In the genomic region with DNA sequence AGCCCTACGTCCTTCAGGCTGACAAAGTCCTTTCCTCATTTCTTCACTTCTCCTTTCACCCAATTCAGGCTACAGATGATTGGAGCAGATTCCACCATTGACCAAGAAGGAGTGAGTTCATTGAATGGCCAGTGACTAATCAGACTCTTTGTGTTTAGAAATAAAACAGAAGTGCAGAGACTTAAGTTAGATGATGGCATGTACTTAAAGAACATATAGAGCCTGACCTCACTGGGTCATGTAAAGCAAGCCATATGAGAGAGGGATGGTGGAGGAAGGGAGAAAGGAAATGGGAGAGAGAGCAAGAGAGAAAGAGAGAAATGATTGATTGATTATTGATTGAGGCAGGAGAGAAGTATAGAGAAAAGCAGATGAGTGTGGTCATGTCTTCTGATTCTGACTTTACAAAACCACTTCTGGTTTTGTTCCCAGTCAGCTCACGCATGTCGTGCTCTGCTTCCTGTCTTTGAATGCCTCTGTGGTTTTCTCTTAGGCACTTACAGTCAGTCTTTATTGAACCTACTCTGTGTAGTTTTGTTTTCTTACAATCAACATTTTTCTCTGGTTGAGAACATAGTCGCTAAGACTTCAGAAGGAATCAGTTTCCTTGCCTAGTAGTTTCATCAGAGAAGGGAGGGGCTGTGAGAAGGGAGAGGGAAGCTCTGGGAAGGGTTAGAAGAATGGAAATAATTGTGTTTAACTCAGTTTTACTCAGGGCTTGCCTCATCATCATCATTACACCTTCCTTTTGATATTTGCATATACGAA, we compare ENCODE assay signal across 8 cellular contexts.
A peak's percentile ranks its signal among the peaks of the same experiment; 100 is the strongest.
DNase-seq lines count a peak whose midpoint lies in the region; ATAC-seq and TF ChIP-seq lines count a peak whose summit lies in the region.

No MANE protein-coding gene starts in this region.

- ATAC-seq in GM19035 (IDR thresholded peaks at IDR 0.05; ENCODE audit: unreplicated experiment) = peak; percentile 98
- ATAC-seq in HG03280 (IDR thresholded peaks at IDR 0.05; ENCODE audit: unreplicated experiment) = peak; percentile 98
- peak; percentile 93 for ATAC-seq in activated CD4-positive, alpha-beta T cell treated with anti-CD3 and anti-CD28 coated beads for 36 hours

- no peaks in the 10 kb centered on the region for H3K79me2 ChIP-seq in ACC112 (ENCODE audit: control insufficient read depth, insufficient read depth, low read length, unreplicated experiment)

- CTCF ChIA-PET in activated CD4-positive, alpha-beta T cell treated with anti-CD3 and anti-CD28 coated beads for 36 hours (lab: Charles Lee) = interaction anchor here (0.6 to 2.5 kb wide), 10 partner anchors 11 to 1941 kb away, joined by 3 to 8 read pairs (median 3); no protein-coding TSS in a partner anchor

- DNase-seq in activated CD4-positive, alpha-beta T cell treated with anti-CD3 and anti-CD28 coated beads for 36 hours = peak; percentile 72
- DNase-seq in epithelial cell of proximal tubule (ENCODE audit: low read depth) = peak; percentile 27
- peak; percentile 67 for DNase-seq in skeletal muscle cell (ENCODE audit: low read depth)
- no peak for DNase-seq in NCI-H82 treated with DMSO at 0.1 percent for 48 hours (lab: John Stamatoyannopoulos, UW; ENCODE audit: unreplicated experiment)
- DNase-seq in islet precursor cell = no peak

- intact Hi-C loops in activated CD4-positive, alpha-beta T cell treated with anti-CD3 and anti-CD28 coated beads for 36 hours (cut with DNase I, micrococcal nuclease) = loop anchor here (1.0 to 10.0 kb wide), 12 partner anchors 36 to 1389 kb away; a partner anchor contains a TSS

- no peaks in the 10 kb centered on the region for H3K27me3 Mint-ChIP-seq in activated CD4-positive, alpha-beta T cell treated with anti-CD3 and anti-CD28 coated beads for 36 hours

- H3K9me3 Mint-ChIP-seq in activated CD4-positive, alpha-beta T cell treated with anti-CD3 and anti-CD28 coated beads for 36 hours (ENCODE audit: low read depth) = no peaks in the 10 kb centered on the region

- H2AFZ ChIP-seq in ACC112 (ENCODE audit: low read length, unreplicated experiment) = peak overlapping the region; percentile 28

- no peaks in the 10 kb centered on the region for H3K36me3 ChIP-seq in ACC112 (ENCODE audit: insufficient read depth, low read length)

- POLR2A ChIA-PET in activated CD4-positive, alpha-beta T cell treated with anti-CD3 and anti-CD28 coated beads for 36 hours (lab: Charles Lee) = interaction anchor here (0.8 to 1.7 kb wide), 5 partner anchors 43 to 152 kb away, joined by 3 to 11 read pairs (median 6); a partner anchor contains a TSS

- H3K27me3 ChIP-seq in ACC112 (ENCODE audit: insufficient read depth, low read length) = no peaks in the 10 kb centered on the region

- no peak overlapping the region for H3K4me3 ChIP-seq in ACC112 (ENCODE audit: low read depth, low read length)
- no peak overlapping the region for H3K4me3 ChIP-seq in epithelial cell of proximal tubule (ENCODE audit: low read depth, low read length)
- no peak overlapping the region for H3K4me3 ChIP-seq in skeletal muscle cell (ENCODE audit: low read depth, low read length)

- TF ChIP-seq CTCF in epithelial cell of proximal tubule (conservative IDR thresholded peaks at IDR 0.05; ENCODE audit: low read depth, low read length) = no peak

- H3K4me1 Mint-ChIP-seq in activated CD4-positive, alpha-beta T cell treated with anti-CD3 and anti-CD28 coated beads for 36 hours = peaks cover 45% of the 10 kb centered on the region

- peak overlapping the region; percentile 95 for H3K27ac Mint-ChIP-seq in activated CD4-positive, alpha-beta T cell treated with anti-CD3 and anti-CD28 coated beads for 36 hours

- H3K4me1 ChIP-seq in ACC112 (ENCODE audit: control insufficient read depth, insufficient read depth, low read length, unreplicated experiment) = peaks cover 6% of the 10 kb centered on the region

- H3K27ac ChIP-seq in ACC112 (ENCODE audit: low read depth, low read length) = peak overlapping the region; percentile 49

- H3K4me3 Mint-ChIP-seq in activated CD4-positive, alpha-beta T cell treated with anti-CD3 and anti-CD28 coated beads for 36 hours = peak overlapping the region; percentile 40

- no peaks in the 10 kb centered on the region for H3K36me3 Mint-ChIP-seq in activated CD4-positive, alpha-beta T cell treated with anti-CD3 and anti-CD28 coated beads for 36 hours (ENCODE audit: low read depth)

Comparison
In these comparisons a context has a peak if more than half of its experiments do, and no peak if none do; other contexts are left out.
1. DNase-seq: peak in activated CD4-positive, alpha-beta T cell treated with anti-CD3 and anti-CD28 coated beads for 36 hours (single experiment), epithelial cell of proximal tubule (single experiment) and skeletal muscle cell (single experiment); none in NCI-H82 treated with DMSO at 0.1 percent for 48 hours (single experiment) and islet precursor cell (single experiment).
2. Peak in every context shown above with its lines, with median percentiles within 50 percentile points of each other: ATAC-seq.